Comparison of ENCODE assay signal across 27 cellular contexts in the genomic region with DNA sequence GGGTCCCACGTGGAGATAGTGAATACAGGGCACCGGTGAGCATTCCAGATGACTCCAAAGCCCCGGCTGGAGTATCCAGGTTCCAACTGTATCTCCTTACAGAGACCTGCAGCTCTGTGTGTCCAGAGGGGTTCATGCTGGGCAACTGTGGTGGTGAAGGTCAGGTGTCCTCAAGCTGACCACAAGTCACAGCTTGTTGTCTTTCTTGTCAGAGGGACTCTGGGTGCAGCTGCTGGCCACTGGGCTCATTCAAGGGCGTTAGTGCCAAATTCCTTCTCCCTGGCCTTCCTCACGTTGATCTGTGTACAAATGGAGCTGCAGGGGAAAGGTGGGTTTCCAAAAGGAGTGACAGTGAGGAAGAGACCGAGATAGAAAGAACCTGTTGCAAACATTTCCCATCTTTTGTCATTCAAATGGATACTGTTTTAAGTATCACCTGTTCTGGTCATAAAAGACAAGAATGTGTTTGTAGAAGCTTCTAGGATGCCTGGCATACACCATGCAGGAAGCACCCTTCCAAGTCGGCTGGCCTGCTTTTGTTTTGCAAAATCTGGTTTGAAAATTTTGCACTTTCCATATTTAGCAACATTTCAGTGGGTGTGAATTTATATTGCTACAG. TPM values are rescaled to one million over a fixed set of nuclear protein-coding genes. Genes with fewer than 3 reads are reported as not detected.
"Had no signal": no experiment of that assay in that cellular context is flagged by ENCODE, and none has a peak within 500 bp of the region (broad histone marks: within the 10 kb centered on the region; RNA-seq: fewer than 3 reads in every experiment).

No MANE protein-coding gene starts in this region.

- H3K9me3 Mint-ChIP-seq: activated T-cell treated with anti-CD3 and anti-CD28 coated beads, Interleukin-2, amount 50 U/mL, for 4 hours; activated T-helper 2 cell treated with anti-CD3 and anti-CD28 coated beads, Interferon-gamma antibody, Interleukin-2, Interleukin-4, amounts not matched to agents 10 μg/mL and 5 μg/mL and 100 μg/mL, durations not matched to agents 14 hours and 24 hours and 36 hours; effector memory CD8-positive, alpha-beta T cell; naive thymus-derived CD8-positive, alpha-beta T cell; neural progenitor cell had no signal

- DNase-seq: activated CD4-positive, alpha-beta T cell treated with anti-CD3 and anti-CD28 coated beads for 36 hours; activated CD4-positive, alpha-beta T cell treated with anti-CD3 and anti-CD28 coated beads, Interleukin-2, amount 50 U/mL, for 4 hours; activated CD8-positive, alpha-beta memory T cell treated with anti-CD3 and anti-CD28 coated beads for 24 hours; activated CD8-positive, alpha-beta memory T cell treated with anti-CD3 and anti-CD28 coated beads, Interleukin-2, amount 50 U/mL, for 4 hours; activated naive CD4-positive, alpha-beta T cell; activated T-cell treated with anti-CD3 and anti-CD28 coated beads, Interleukin-2, amount 50 U/mL, for 4 hours; adrenal gland; central memory CD4-positive, alpha-beta T cell; dorsolateral prefrontal cortex; effector memory CD8-positive, alpha-beta T cell; foreskin melanocyte; glutamatergic neuron; hippocampal formation; left colon; mesendoderm; naive thymus-derived CD8-positive, alpha-beta T cell; stimulated activated CD4-positive, alpha-beta T cell treated with anti-CD3 and anti-CD28 coated beads, Interleukin-4, amount 100 ng/mL, for 24 hours; stimulated activated naive CD4-positive, alpha-beta T cell treated with Interleukin-2 at 50 U/mL for 16 hours; T-helper 9 cell; upper lobe of left lung had no signal

- H3K36me3 Mint-ChIP-seq: activated naive CD8-positive, alpha-beta T cell; naive thymus-derived CD8-positive, alpha-beta T cell; neural progenitor cell had no signal

- H3K27ac ChIP-seq: adrenal gland, neural progenitor cell, thoracic aorta, upper lobe of left lung had no signal

- ATAC-seq: activated CD4-positive, alpha-beta T cell treated with anti-CD3 and anti-CD28 coated beads for 36 hours; activated T-cell treated with anti-CD3 and anti-CD28 coated beads, Interleukin-2, amount 50 U/mL, for 4 hours; effector memory CD8-positive, alpha-beta T cell; esophagus mucosa; left colon; naive thymus-derived CD8-positive, alpha-beta T cell had no signal

- H3K36me3 ChIP-seq: adrenal gland, neural progenitor cell, thoracic aorta, upper lobe of left lung had no signal

- H3K4me1 Mint-ChIP-seq: activated CD4-positive, alpha-beta T cell treated with anti-CD3 and anti-CD28 coated beads for 36 hours; naive thymus-derived CD8-positive, alpha-beta T cell; neural progenitor cell had no signal

- H3K4me2 ChIP-seq: neural progenitor cell had no signal

- H3K9me3 ChIP-seq: adrenal gland, thoracic aorta, upper lobe of left lung had no signal

- H3K27me3 ChIP-seq: adrenal gland, dorsolateral prefrontal cortex, neural progenitor cell, upper lobe of left lung had no signal

- H3K4me3 ChIP-seq: adrenal gland, dorsolateral prefrontal cortex, neural progenitor cell, thoracic aorta, upper lobe of left lung had no signal

- H3K27me3 Mint-ChIP-seq: activated naive CD8-positive, alpha-beta T cell had no signal

- H3K27ac Mint-ChIP-seq: activated CD4-positive, alpha-beta T cell treated with anti-CD3 and anti-CD28 coated beads for 36 hours; activated naive CD8-positive, alpha-beta T cell; activated T-helper 2 cell treated with anti-CD3 and anti-CD28 coated beads, Interferon-gamma antibody, Interleukin-2, Interleukin-4, amounts not matched to agents 10 μg/mL and 5 μg/mL and 100 μg/mL, durations not matched to agents 14 hours and 24 hours and 36 hours; effector memory CD8-positive, alpha-beta T cell; naive thymus-derived CD8-positive, alpha-beta T cell; neural progenitor cell had no signal

- H3K4me1 ChIP-seq: adrenal gland, upper lobe of left lung had no signal

- H2AFZ ChIP-seq: neural progenitor cell had no signal

- H3K4me3 Mint-ChIP-seq: activated CD4-positive, alpha-beta T cell treated with anti-CD3 and anti-CD28 coated beads for 36 hours; activated naive CD8-positive, alpha-beta T cell; activated T-cell treated with anti-CD3 and anti-CD28 coated beads, Interleukin-2, amount 50 U/mL, for 4 hours; effector memory CD8-positive, alpha-beta T cell; naive thymus-derived CD8-positive, alpha-beta T cell; neural progenitor cell had no signal

- H3K9ac ChIP-seq: neural progenitor cell had no signal

RNA-seq across cellular contexts. Expression of a gene that starts 52.5 kb away (rescaled TPM):
- total RNA-seq: endothelial cell of umbilical vein; naive thymus-derived CD8-positive, alpha-beta T cell; T-helper 1 cell treated with Interleukin-12 subunit alpha and Interleukin-12 subunit beta and Interleukin-4 antibody, amounts not matched to agents 30 ng/mL and 1 ng/mL, for 36 hours had no signal
